In genomic region chr1:179809506-179810366, GRCh38 we compare ENCODE assay signal across 8 cellular contexts.
DNase-seq lines count a peak whose midpoint lies in the region; ATAC-seq and TF ChIP-seq lines count a peak whose summit lies in the region.

No MANE protein-coding gene starts in this region.

- intact Hi-C loops in Caco-2 (cut with micrococcal nuclease; ENCODE audit: unreplicated experiment) (loop anchor here (1.0 to 10.0 kb wide), 3 partner anchors 32 to 555 kb away; no protein-coding TSS in a partner anchor), IMR-90 (cut with micrococcal nuclease) (loop anchor here (1.0 to 5.0 kb wide), 4 partner anchors 57 to 557 kb away; partner anchors contain the start of gene AXDND1), esophagus squamous epithelium (cut with DNase I) (loop anchor here (5.0 kb wide), 1 partner anchor 102 kb away; no protein-coding TSS in a partner anchor)

- H4K20me1 ChIP-seq in IMR-90 (ENCODE audit: insufficient read depth, low read length): no peaks in the 10 kb centered on the region
- H4K20me1 ChIP-seq in OCI-LY1 (ENCODE audit: insufficient read depth, low read length): no peaks in the 10 kb centered on the region

- no peak overlapping the region for H4K5ac ChIP-seq in IMR-90 (ENCODE audit: low read depth, low read length)

- WGBS in IMR-90 (ENCODE audit: extremely low coverage in 2 of 2, insufficient read length in 1 of 2), 2 experiments: 0% methylated on average over 2 of the region's 14 CpGs; no CpG with 5 or more reads in 1 of the 2 experiments
- 17 to 38% methylated on average over 9 of the region's 14 CpGs for WGBS in esophagus squamous epithelium, 2 donors

- no peak overlapping the region for H3K23ac ChIP-seq in IMR-90 (ENCODE audit: low read depth, low read length)

- H3K79me1 ChIP-seq in IMR-90 (ENCODE audit: low read depth in 1 of 2, low read length in 2 of 2): no peaks in the 10 kb centered on the region

- H3K36me3 Mint-ChIP-seq in Caco-2 (ENCODE audit: insufficient read depth, unreplicated experiment): no peaks in the 10 kb centered on the region
- no peaks in the 10 kb centered on the region for H3K36me3 Mint-ChIP-seq in nephron (ENCODE audit: low read depth)

- dilution Hi-C loops in IMR-90 (cut with HindIII; ENCODE audit: low sequenced_read_pairs, unreplicated experiment): no loop called here

- H3K27ac ChIP-seq in IMR-90 (ENCODE audit: insufficient read depth, low read length): no peak overlapping the region
- no peak overlapping the region for H3K27ac ChIP-seq in OCI-LY1 (ENCODE audit: low read depth, low read length, poor library complexity, severe bottlenecking)
- no peak overlapping the region for H3K27ac ChIP-seq in esophagus squamous epithelium

- DNase-seq in Caco-2: peak; percentile 70 to 71
- DNase-seq in IMR-90: peak; percentile 78
- peak; percentile 61 for DNase-seq in activated T-cell treated with anti-CD3 and anti-CD28 coated beads for 1 hour (ENCODE audit: low read depth)
- no peak for DNase-seq in esophagus squamous epithelium (lab: John Stamatoyannopoulos, UW)
- peak; percentile 52 to 60 for DNase-seq in stimulated activated naive CD8-positive, alpha-beta T cell treated with anti-CD3 and anti-CD28 coated beads, Interleukin-15, amount 100 ng/mL, for 72 hours

- H3F3A ChIP-seq in OCI-LY1 (ENCODE audit: insufficient read depth, low read length): no peaks in the 10 kb centered on the region

- CTCF ChIA-PET in Caco-2 (lab: Charles Lee): interaction anchor here (0.5 to 5.1 kb wide), 24 partner anchors 9 to 692 kb away, joined by 3 to 237 read pairs (median 4); partner anchors contain the start of gene TOR1AIP1
- CTCF ChIA-PET in IMR-90 (lab: Yijun Ruan, JAX): interaction anchor here (0.5 to 4.1 kb wide), 20 partner anchors 8 to 129 kb away, joined by 3 to 131 read pairs (median 4); no protein-coding TSS in a partner anchor

- H2BK20ac ChIP-seq in IMR-90 (ENCODE audit: low read depth, low read length): no peak overlapping the region

- H3K9me1 ChIP-seq in IMR-90 (ENCODE audit: insufficient read depth, low read length): no peaks in the 10 kb centered on the region

- H3K14ac ChIP-seq in IMR-90 (replicated peaks; ENCODE audit: low read depth, low read length): no peak overlapping the region

- H2AFZ ChIP-seq in IMR-90 (replicated peaks; ENCODE audit: low read length, poor library complexity) (no peak overlapping the region), OCI-LY1 (ENCODE audit: low read length) (no peak overlapping the region)

- no TSS peak for BruUV-seq in Caco-2 (replicated peaks; lab: Mats Ljungman, UMichigan)
- BruUV-seq in IMR-90 (replicated peaks; lab: Mats Ljungman, UMichigan): no TSS peak

- no peak overlapping the region for H2AK9ac ChIP-seq in IMR-90 (replicated peaks; ENCODE audit: low read depth, low read length, poor library complexity)

- peaks cover 14% of the 10 kb centered on the region for H3K27me3 Mint-ChIP-seq in Caco-2 (ENCODE audit: insufficient read depth, unreplicated experiment)
- peaks cover 17% of the 10 kb centered on the region for H3K27me3 Mint-ChIP-seq in nephron (ENCODE audit: low read depth)
- peaks cover 6% of the 10 kb centered on the region for H3K27me3 Mint-ChIP-seq in stimulated activated naive CD8-positive, alpha-beta T cell treated with anti-CD3 and anti-CD28 coated beads, Interleukin-15, amount 100 ng/mL, for 72 hours

- no peak overlapping the region for H2AK5ac ChIP-seq in IMR-90 (ENCODE audit: low read depth, low read length)

- H2BK15ac ChIP-seq in IMR-90 (ENCODE audit: low read depth, low read length): no peak overlapping the region

- H4K8ac ChIP-seq in IMR-90 (ENCODE audit: low read depth in 2 of 2, low read length in 2 of 2): no peak overlapping the region

- in situ Hi-C loops in IMR-90 (cut with MboI; ENCODE audit: low sequenced_read_pairs): loop anchor here (5.0 to 25.0 kb wide), 2 partner anchors 102 to 572 kb away; partner anchors contain the start of gene ABL2

- H3K9me3 ChIP-seq in Caco-2 (no peaks in the 10 kb centered on the region), IMR-90 (ENCODE audit: control insufficient read depth, insufficient read depth, low read length) (no peaks in the 10 kb centered on the region), OCI-LY1 (ENCODE audit: low read length) (no peaks in the 10 kb centered on the region), esophagus squamous epithelium (no peaks in the 10 kb centered on the region)

- H3K4me1 Mint-ChIP-seq in Caco-2 (ENCODE audit: low read depth, unreplicated experiment) (peaks cover 12% of the 10 kb centered on the region), nephron (peaks cover 30% of the 10 kb centered on the region)
- peaks cover 16% of the 10 kb centered on the region for H3K4me1 Mint-ChIP-seq in stimulated activated naive CD8-positive, alpha-beta T cell treated with anti-CD3 and anti-CD28 coated beads, Interleukin-15, amount 100 ng/mL, for 72 hours

- peak; percentile 85 to 88 for TF ChIP-seq CTCF in Caco-2 (IDR thresholded peaks at IDR 0.05; ENCODE audit: insufficient read depth in 1 of 2, low read depth in 1 of 2, low read length in 1 of 2, severe bottlenecking in 1 of 2, unreplicated experiment in 1 of 2)
- peak; percentile 87 for TF ChIP-seq CTCF in IMR-90 (conservative IDR thresholded peaks at IDR 0.05; ENCODE audit: low read depth, low read length)
- TF ChIP-seq CTCF in OCI-LY1 (IDR thresholded peaks at IDR 0.05; ENCODE audit: low read length): peak; percentile 88
- peak; percentile 63 to 89 (median 86) for TF ChIP-seq CTCF in esophagus squamous epithelium (IDR thresholded peaks at IDR 0.05)
- TF ChIP-seq CTCF in nephron (IDR thresholded peaks at IDR 0.05; ENCODE audit: unreplicated experiment in 3 of 3): peak; percentile 83 to 90 (median 86)

- no peak overlapping the region for H2BK120ac ChIP-seq in IMR-90 (ENCODE audit: low read depth, low read length)

- H3K56ac ChIP-seq in IMR-90 (ENCODE audit: extremely low read depth, insufficient read depth, low read length): no peak overlapping the region

- TF ChIP-seq RAD21 in IMR-90 (IDR thresholded peaks at IDR 0.05; ENCODE audit: low read length): peak; percentile 64

- no peak overlapping the region for H3K4ac ChIP-seq in IMR-90 (ENCODE audit: low read depth, low read length)

- H3K27ac Mint-ChIP-seq in Caco-2 (ENCODE audit: unreplicated experiment) (no peak overlapping the region), nephron (peak overlapping the region in 1 of 3 experiments; percentile 10)
- H3K27ac Mint-ChIP-seq in stimulated activated naive CD8-positive, alpha-beta T cell treated with anti-CD3 and anti-CD28 coated beads, Interleukin-15, amount 100 ng/mL, for 72 hours: no peak overlapping the region

- H3K4me3 Mint-ChIP-seq in Caco-2 (ENCODE audit: unreplicated experiment): no peak overlapping the region
- H3K4me3 Mint-ChIP-seq in nephron: no peak overlapping the region
- no peak overlapping the region for H3K4me3 Mint-ChIP-seq in stimulated activated naive CD8-positive, alpha-beta T cell treated with anti-CD3 and anti-CD28 coated beads, Interleukin-15, amount 100 ng/mL, for 72 hours

- no peak overlapping the region for H3K9ac ChIP-seq in IMR-90 (ENCODE audit: low read depth, low read length)
- H3K9ac ChIP-seq in OCI-LY1 (ENCODE audit: low read length): no peak overlapping the region

- ATAC-seq in GM21390 (IDR thresholded peaks at IDR 0.05; ENCODE audit: unreplicated experiment) (peak; percentile 75), IMR-90 (ENCODE audit: low read depth) (peak; percentile 72)
- ATAC-seq in stimulated activated naive CD8-positive, alpha-beta T cell treated with anti-CD3 and anti-CD28 coated beads, Interleukin-15, amount 100 ng/mL, for 72 hours: peak; percentile 59

- no peak for TF ChIP-seq POLR2A in IMR-90 (IDR thresholded peaks at IDR 0.05; ENCODE audit: low read depth, low read length)
- TF ChIP-seq POLR2A in esophagus squamous epithelium (IDR thresholded peaks at IDR 0.05): no peak

- no peaks in the 10 kb centered on the region for H3K79me2 ChIP-seq in OCI-LY1 (ENCODE audit: insufficient read depth, low read length)

- H3K36me3 ChIP-seq in Caco-2 (ENCODE audit: control insufficient read depth, insufficient read depth, low read length): no peaks in the 10 kb centered on the region
- H3K36me3 ChIP-seq in IMR-90 (ENCODE audit: control insufficient read depth, insufficient read depth, low read length): no peaks in the 10 kb centered on the region
- no peaks in the 10 kb centered on the region for H3K36me3 ChIP-seq in OCI-LY1 (ENCODE audit: insufficient read depth, low read length)
- no peaks in the 10 kb centered on the region for H3K36me3 ChIP-seq in esophagus squamous epithelium

- POLR2A ChIA-PET in Caco-2 (lab: Charles Lee) (interaction anchor here (1.9 kb wide), 1 partner anchor 103 kb away, joined by 9 read pairs; no protein-coding TSS in a partner anchor), IMR-90 (lab: Charles Lee; ENCODE audit: unreplicated experiment) (interaction anchor here (0.5 to 1.4 kb wide), 2 partner anchors 77 to 103 kb away, joined by 3 to 6 read pairs; no protein-coding TSS in a partner anchor)

- H3K18ac ChIP-seq in IMR-90 (ENCODE audit: low read depth, low read length): no peak overlapping the region

- no peak overlapping the region for H2BK5ac ChIP-seq in IMR-90 (ENCODE audit: low read depth, low read length, poor library complexity, severe bottlenecking)

- no peaks in the 10 kb centered on the region for H3K9me2 ChIP-seq in OCI-LY1 (ENCODE audit: low read depth, low read length)

- H3K4me1 ChIP-seq in Caco-2 (peaks cover 34% of the 10 kb centered on the region), IMR-90 (ENCODE audit: control insufficient read depth, insufficient read depth, low read length) (peaks cover 9% of the 10 kb centered on the region), OCI-LY1 (ENCODE audit: insufficient read depth, low read length, severe bottlenecking) (peaks cover 6% of the 10 kb centered on the region), esophagus squamous epithelium (peaks cover 0 to 20% (median 6%) of the 10 kb centered on the region in 3 donors)

- no peak overlapping the region for H4K91ac ChIP-seq in IMR-90 (ENCODE audit: insufficient read depth, low read depth, low read length)

- no peak overlapping the region for H3K4me3 ChIP-seq in Caco-2 (ENCODE audit: low read depth, low read length)
- no peak overlapping the region for H3K4me3 ChIP-seq in IMR-90 (ENCODE audit: insufficient read depth, low read depth, low read length)
- H3K4me3 ChIP-seq in OCI-LY1 (ENCODE audit: low read depth, low read length, poor library complexity, severe bottlenecking): no peak overlapping the region
- no peak overlapping the region for H3K4me3 ChIP-seq in esophagus squamous epithelium

- H3K4me2 ChIP-seq in IMR-90 (ENCODE audit: low read depth, low read length) (no peak overlapping the region), OCI-LY1 (ENCODE audit: low read length) (no peak overlapping the region)

- H3K9me3 Mint-ChIP-seq in Caco-2 (ENCODE audit: unreplicated experiment) (no peaks in the 10 kb centered on the region), nephron (no peaks in the 10 kb centered on the region)
- H3K9me3 Mint-ChIP-seq in stimulated activated naive CD8-positive, alpha-beta T cell treated with anti-CD3 and anti-CD28 coated beads, Interleukin-15, amount 100 ng/mL, for 72 hours: no peaks in the 10 kb centered on the region

- no peaks in the 10 kb centered on the region for H3K27me3 ChIP-seq in Caco-2 (replicated peaks; ENCODE audit: control insufficient read depth, insufficient read depth, low read length)
- peaks cover 43% of the 10 kb centered on the region for H3K27me3 ChIP-seq in IMR-90 (ENCODE audit: control insufficient read depth, insufficient read depth, low read length)
- H3K27me3 ChIP-seq in OCI-LY1 (ENCODE audit: insufficient read depth, low read length): peaks cover 5% of the 10 kb centered on the region; the same call in 1 of the 2 replicates
- peaks cover 0 to 30% (median 0%) of the 10 kb centered on the region in 4 donors for H3K27me3 ChIP-seq in esophagus squamous epithelium
